In the genomic region with DNA sequence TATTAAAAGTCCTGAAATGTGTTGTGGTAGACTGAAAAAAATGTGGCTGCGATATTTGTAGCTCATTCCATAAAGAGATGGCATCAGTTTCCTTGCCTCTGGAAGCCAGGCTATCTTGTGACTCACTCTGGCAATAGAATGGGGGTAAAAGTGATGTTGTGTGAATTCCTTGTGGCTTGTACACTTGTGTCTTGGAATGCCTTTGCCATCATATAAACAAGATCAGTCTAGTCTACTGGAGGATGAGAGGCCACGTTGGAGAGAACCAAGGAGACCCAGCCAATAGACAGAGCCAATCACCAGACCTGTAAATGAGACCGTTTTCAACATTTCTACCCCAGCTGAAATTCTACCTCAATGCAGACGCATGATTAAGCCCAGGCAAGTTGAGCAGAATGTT, we compare ENCODE assay signal across 17 cellular contexts.
A peak's percentile ranks its signal among the peaks of the same experiment; 100 is the strongest.
DNase-seq lines count a peak whose midpoint lies in the region; ATAC-seq and TF ChIP-seq lines count a peak whose summit lies in the region.
"Had no signal": no experiment of that assay in that cellular context is flagged by ENCODE, and none has a peak within 500 bp of the region (broad histone marks: within the 10 kb centered on the region; RNA-seq: fewer than 3 reads in every experiment).

No MANE protein-coding gene starts in this region.

- no peak overlapping the region for H3K9ac ChIP-seq in adipocyte (ENCODE audit: low read length)

- H3K4me1 ChIP-seq in adipocyte (ENCODE audit: control insufficient read depth, insufficient read depth, low read length), result peaks cover 5% of the 10 kb centered on the region
- H3K4me1 ChIP-seq: prostate gland had no signal

- H3K27me3 ChIP-seq in adipocyte (replicated peaks; ENCODE audit: control insufficient read depth, insufficient read depth, low read length), result no peaks in the 10 kb centered on the region
- H3K27me3 ChIP-seq: heart left ventricle had no signal

- TF ChIP-seq CTCF in HFF-Myc (IDR thresholded peaks at IDR 0.05; ENCODE audit: low read depth, low read length, missing control alignments) (no peak), fibroblast of pulmonary artery (IDR thresholded peaks at IDR 0.05; ENCODE audit: low read length, missing control alignments) (no peak)

- H3K4me3 ChIP-seq in HFF-Myc (replicated peaks; ENCODE audit: low read depth, low read length) (no peak overlapping the region), adipocyte (ENCODE audit: low read length) (no peak overlapping the region), fibroblast of pulmonary artery (replicated peaks; ENCODE audit: low read depth, low read length) (no peak overlapping the region)
- H3K4me3 ChIP-seq: heart left ventricle, prostate gland, thoracic aorta had no signal

- H3K36me3 ChIP-seq in adipocyte (ENCODE audit: control insufficient read depth, insufficient read depth, low read length, severe bottlenecking), result no peaks in the 10 kb centered on the region
- H3K36me3 ChIP-seq: heart left ventricle, prostate gland, thoracic aorta had no signal

- ATAC-seq in HG02759 (IDR thresholded peaks at IDR 0.05; ENCODE audit: unreplicated experiment), result no peak
- ATAC-seq: heart left ventricle, left lobe of liver had no signal

- DNase-seq in HFF-Myc (ENCODE audit: extremely low read depth, low read depth), result peak; percentile 44
- peak; percentile 22 for DNase-seq in adipocyte (ENCODE audit: low read depth)
- peak; percentile 46 for DNase-seq in fibroblast of pulmonary artery (ENCODE audit: low read depth)
- DNase-seq in SKM-1 (lab: John Stamatoyannopoulos, UW; ENCODE audit: unreplicated experiment), result no peak
- no peak for DNase-seq in KG1 (lab: John Stamatoyannopoulos, UW)
- no peak for DNase-seq in iPS-NIHi7 (ENCODE audit: extremely low spot score)
- DNase-seq: activated CD4-positive, CD25-positive, alpha-beta regulatory T cell; activated gamma-delta T cell; COR-L47; heart left ventricle; NCI-H1694 treated with DMSO at 0.1 percent for 48 hours; NCI-H510A treated with DMSO at 0.1 percent for 48 hours; OCI-M1 had no signal

- no peaks in the 10 kb centered on the region for H3K9me3 ChIP-seq in adipocyte (ENCODE audit: control insufficient read depth, low read length)
- H3K9me3 ChIP-seq: heart left ventricle, prostate gland, thoracic aorta had no signal

Comparison
In these comparisons a context has a peak if more than half of its experiments do, and no peak if none do; other contexts are left out.
1. DNase-seq: peak in HFF-Myc (single experiment), adipocyte (single experiment) and fibroblast of pulmonary artery (single experiment); none in SKM-1 (single experiment), KG1 (single experiment) and iPS-NIHi7 (single experiment).